In the genomic region with DNA sequence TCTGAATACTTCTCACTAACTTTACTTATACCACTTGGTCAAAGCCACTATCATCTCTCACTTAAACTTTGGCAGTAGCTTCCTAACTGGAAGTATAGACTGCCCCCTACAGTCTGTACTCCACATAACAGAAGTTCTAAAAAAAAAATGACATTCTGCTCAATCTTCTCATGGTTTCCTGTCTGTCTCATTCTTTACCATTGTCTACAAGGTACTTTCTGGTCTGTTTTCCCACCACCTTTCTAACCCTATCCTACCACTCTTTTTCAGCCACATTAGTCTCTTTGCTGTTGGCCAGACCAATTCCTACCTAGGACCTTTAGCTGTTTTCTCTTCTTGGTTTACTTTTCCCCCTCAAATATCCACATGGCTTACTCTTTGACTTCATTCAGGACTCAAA, we compare ENCODE assay signal across 8 cellular contexts. TPM values are rescaled to one million over a fixed set of nuclear protein-coding genes. Genes with fewer than 3 reads are reported as not detected.
DNase-seq lines count a peak whose midpoint lies in the region; ATAC-seq, FAIRE-seq and TF ChIP-seq lines count a peak whose summit lies in the region.

No MANE protein-coding gene starts in this region.

- peaks cover 30% of the 10 kb centered on the region for H3K4me1 ChIP-seq in Karpas-422 (ENCODE audit: low read length)

- no peak overlapping the region for H3K4me3 ChIP-seq in Karpas-422 (ENCODE audit: low read length)

- no peaks in the 10 kb centered on the region for H3K9me2 ChIP-seq in Karpas-422 (replicated peaks; ENCODE audit: insufficient read depth, low read length)

- no peaks in the 10 kb centered on the region for H3K27me3 ChIP-seq in Karpas-422 (ENCODE audit: low read length)

- TF ChIP-seq CTCF in VCaP (conservative IDR thresholded peaks at IDR 0.05), result peak; percentile 59

- H3K27ac ChIP-seq in Karpas-422 (ENCODE audit: low read length) (no peak overlapping the region), VCaP (no peak overlapping the region)

- no peak overlapping the region for H3K9ac ChIP-seq in Karpas-422 (ENCODE audit: low read length)

- peak; percentile 66 for ATAC-seq in GM21367 (IDR thresholded peaks at IDR 0.05; ENCODE audit: unreplicated experiment)

- H3K9me3 ChIP-seq in Karpas-422 (ENCODE audit: low read length), result no peaks in the 10 kb centered on the region

- DNase-seq in NCI-H2107 treated with DMSO at 0.1 percent for 48 hours (lab: John Stamatoyannopoulos, UW; ENCODE audit: unreplicated experiment) (peak; percentile 51), NCI-H2107 (lab: John Stamatoyannopoulos, UW) (no peak), Karpas-422 (peak; percentile 80), frontal cortex (ENCODE audit: low spot score in 2 of 2) (peak in 1 of 2 donors; percentile 26), retina (peak; percentile 37)
- no peak for DNase-seq in stimulated activated CD4-positive, alpha-beta T cell treated with anti-CD3 and anti-CD28 coated beads, Interleukin-4, amount 100 ng/mL, for 24 hours

- peaks cover 18% of the 10 kb centered on the region; the same call in 1 of the 2 replicates for H4K20me1 ChIP-seq in Karpas-422 (ENCODE audit: insufficient read depth, low read depth, low read length)

- H2AFZ ChIP-seq in Karpas-422 (ENCODE audit: low read length), result no peak overlapping the region

- no peak overlapping the region for H3K4me2 ChIP-seq in Karpas-422 (ENCODE audit: low read depth, low read length, poor library complexity, severe bottlenecking)

- H3K79me2 ChIP-seq in Karpas-422 (ENCODE audit: low read length), result peaks cover 76% of the 10 kb centered on the region

- H3K36me3 ChIP-seq in Karpas-422 (ENCODE audit: insufficient read depth, low read length), result peaks cover 47% of the 10 kb centered on the region

- FAIRE-seq in frontal cortex (lab: Jason Lieb, UNC), result peak; percentile 77

RNA-seq across cellular contexts. Expression of gene CPSF6, which starts 14.7 kb away (rescaled TPM):
- total RNA-seq in Karpas-422 (2014; rRNA removed; shearing (Covaris generic); ENCODE audit: low replicate concordance), result 93.8 and 182 TPM in 2 replicates
- total RNA-seq in frontal cortex, result 79.1 TPM

Comparison
In these comparisons a context has a peak if more than half of its experiments do, and no peak if none do; other contexts are left out.
1. DNase-seq: peak in NCI-H2107 treated with DMSO at 0.1 percent for 48 hours (single experiment), Karpas-422 (single experiment) and retina (single experiment); none in NCI-H2107 (single experiment) and stimulated activated CD4-positive, alpha-beta T cell treated with anti-CD3 and anti-CD28 coated beads, Interleukin-4, amount 100 ng/mL, for 24 hours (single experiment).